8 cellular contexts compared by ENCODE assay signal in genomic region chr18:76491436-76491800, GRCh38. TPM values are rescaled to one million over a fixed set of nuclear protein-coding genes. Genes with fewer than 3 reads are reported as not detected.
DNase-seq lines count a peak whose midpoint lies in the region; ATAC-seq, FAIRE-seq and TF ChIP-seq lines count a peak whose summit lies in the region.

No MANE protein-coding gene starts in this region.

- intact Hi-C loops in kidney (cut with DNase I): no loop called here

- no peaks in the 10 kb centered on the region for H3K9me3 Mint-ChIP-seq in central memory CD8-positive, alpha-beta T cell

- peak overlapping the region in 1 of 2 donors; percentile 62 for H3K9ac ChIP-seq in kidney (ENCODE audit: low read length in 2 of 2)

- H3K4me1 Mint-ChIP-seq in central memory CD8-positive, alpha-beta T cell: peaks cover 30% of the 10 kb centered on the region

- H3K27me3 Mint-ChIP-seq in central memory CD8-positive, alpha-beta T cell: peaks cover 92% of the 10 kb centered on the region

- peaks cover 19% of the 10 kb centered on the region for H3K36me3 Mint-ChIP-seq in central memory CD8-positive, alpha-beta T cell (ENCODE audit: insufficient read depth)

- peaks cover 17 to 19% of the 10 kb centered on the region in 2 donors for H3K4me1 ChIP-seq in kidney (ENCODE audit: control insufficient read depth in 1 of 2, insufficient read depth in 1 of 2, low read depth in 1 of 2, low read length in 2 of 2)

- no peaks in the 10 kb centered on the region for H3K9me3 ChIP-seq in WERI-Rb-1 (ENCODE audit: severe bottlenecking)
- H3K9me3 ChIP-seq in kidney (ENCODE audit: control insufficient read depth in 1 of 2, low read length in 2 of 2): no peaks in the 10 kb centered on the region

- H3K4me3 ChIP-seq in WERI-Rb-1 (ENCODE audit: low read depth, low read length) (peak overlapping the region; percentile 65), kidney (ENCODE audit: low read length in 2 of 2) (peak overlapping the region; percentile 76 to 93)

- H3K27me3 ChIP-seq in WERI-Rb-1 (ENCODE audit: insufficient read depth, low read depth, severe bottlenecking): no peaks in the 10 kb centered on the region

- H3K27ac Mint-ChIP-seq in central memory CD8-positive, alpha-beta T cell (ENCODE audit: low read depth): no peak overlapping the region

- no peak for FAIRE-seq in kidney (lab: Jason Lieb, UNC)

- H3K36me3 ChIP-seq in WERI-Rb-1 (no peaks in the 10 kb centered on the region), kidney (ENCODE audit: control insufficient read depth in 1 of 2, insufficient read depth in 2 of 2, low read length in 2 of 2) (no peaks in the 10 kb centered on the region)

- DNase-seq in GF-D8 (lab: John Stamatoyannopoulos, UW) (peak; percentile 18), M059J (ENCODE audit: low read depth) (peak; percentile 56), WERI-Rb-1 (peak; percentile 91), kidney (peak; percentile 93), T1000 (lab: John Stamatoyannopoulos, UW) (no peak)
- no peak for DNase-seq in central memory CD8-positive, alpha-beta T cell (ENCODE audit: low spot score in 2 of 2)
- DNase-seq in stimulated activated CD4-positive, alpha-beta T cell treated with anti-CD3 and anti-CD28 coated beads, Interleukin-2, amount 100 ng/mL, for 24 hours: peak; percentile 62 to 78

- H3K4me3 Mint-ChIP-seq in central memory CD8-positive, alpha-beta T cell: peak overlapping the region; percentile 82

- peak overlapping the region; percentile 85 for H3K27ac ChIP-seq in WERI-Rb-1
- peak overlapping the region; percentile 87 to 93 for H3K27ac ChIP-seq in kidney (ENCODE audit: low read depth in 2 of 2, low read length in 2 of 2)

- TF ChIP-seq CTCF in WERI-Rb-1 (IDR thresholded peaks at IDR 0.05; ENCODE audit: low read depth, low read length): no peak
- no peak for TF ChIP-seq CTCF in kidney (IDR thresholded peaks at IDR 0.05; ENCODE audit: borderline replicate concordance, extremely low read depth, insufficient read depth)

- peak; percentile 15 for ATAC-seq in central memory CD8-positive, alpha-beta T cell (replicated peaks; ENCODE audit: extremely low read depth, poor library complexity, severe bottlenecking)
- ATAC-seq in HG03097 (IDR thresholded peaks at IDR 0.05; ENCODE audit: low FRiP score, unreplicated experiment): no peak

RNA-seq across cellular contexts. Expression of gene ZNF516, which starts 3.6 kb away (rescaled TPM):
- total RNA-seq in M059J (2014; rRNA removed; shearing (Covaris generic)): 2.6 and 8.9 TPM in 2 replicates
- total RNA-seq in kidney: 28.7 TPM
- polyA plus RNA-seq in kidney (ENCODE audit: insufficient read depth, low read depth, low replicate concordance): 6.7 TPM

Comparison
In these comparisons a context has a peak if more than half of its experiments do, and no peak if none do; other contexts are left out.
1. DNase-seq: peak in GF-D8 (single experiment), M059J (single experiment), WERI-Rb-1 (single experiment), kidney (single experiment) and stimulated activated CD4-positive, alpha-beta T cell treated with anti-CD3 and anti-CD28 coated beads, Interleukin-2, amount 100 ng/mL, for 24 hours (2 of 2); none in central memory CD8-positive, alpha-beta T cell (0 of 2) and T1000 (single experiment).